Comparison of ENCODE assay signal across 23 cellular contexts in the genomic region with DNA sequence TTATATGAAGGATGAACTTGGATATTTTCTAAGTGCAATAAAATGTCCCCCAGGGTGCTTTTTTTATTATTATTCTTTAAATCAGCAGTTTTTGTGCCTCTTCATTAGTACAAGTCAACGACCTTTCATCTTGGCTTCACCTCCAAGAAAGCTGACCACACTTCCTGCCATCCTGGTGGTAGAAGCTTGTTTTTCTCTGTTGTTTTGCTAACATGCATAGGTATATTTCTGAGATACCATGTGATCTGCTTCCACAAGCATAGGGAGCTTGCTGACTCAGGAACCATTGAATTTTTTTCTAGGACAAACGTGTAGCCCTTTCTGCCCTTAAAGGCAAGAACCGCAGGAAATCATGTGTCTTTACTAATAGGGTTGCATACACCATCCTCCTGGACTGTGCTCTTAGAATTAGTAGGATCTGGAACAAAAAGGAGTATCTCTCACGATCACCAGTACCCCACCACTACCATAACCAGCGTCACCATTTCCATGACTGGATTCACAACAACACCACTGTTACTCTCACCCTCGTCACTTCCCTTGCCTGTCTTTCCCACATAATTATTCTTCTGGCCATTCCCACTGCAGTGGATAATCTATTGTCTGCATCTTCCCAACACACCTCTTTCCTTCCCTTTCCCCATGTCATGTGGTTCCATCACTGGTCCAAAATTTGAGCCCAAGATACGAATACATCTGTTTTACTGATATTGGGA.
DNase-seq lines count a peak whose midpoint lies in the region; FAIRE-seq and TF ChIP-seq lines count a peak whose summit lies in the region.
"Had no signal": no experiment of that assay in that cellular context is flagged by ENCODE, and none has a peak within 500 bp of the region (broad histone marks: within the 10 kb centered on the region; RNA-seq: fewer than 3 reads in every experiment).

No MANE protein-coding gene starts in this region.

- H2AFZ ChIP-seq in endothelial cell of umbilical vein (ENCODE audit: low read depth, low read length): no peak overlapping the region

- H3K9me1 ChIP-seq in endothelial cell of umbilical vein (replicated peaks; ENCODE audit: control insufficient read depth, extremely low read depth, insufficient read depth, low read length): no peaks in the 10 kb centered on the region

- H3K9me3 ChIP-seq in endothelial cell of umbilical vein (replicated peaks; ENCODE audit: control insufficient read depth, insufficient read depth, low read length): no peaks in the 10 kb centered on the region
- H3K9me3 ChIP-seq: BE2C had no signal

- no TSS peak for BruUV-seq in endothelial cell of umbilical vein (replicated peaks; lab: Mats Ljungman, UMichigan)

- TF ChIP-seq CTCF in endothelial cell of umbilical vein (IDR thresholded peaks at IDR 0.05; ENCODE audit: extremely low read depth in 1 of 2, insufficient read depth in 1 of 2, low read depth in 1 of 2, low read length in 2 of 2) (no peak), nephron (IDR thresholded peaks at IDR 0.05; ENCODE audit: unreplicated experiment in 3 of 3) (no peak)

- H3K4me1 ChIP-seq in endothelial cell of umbilical vein (ENCODE audit: control insufficient read depth, extremely low read depth, insufficient read depth, low read length): no peaks in the 10 kb centered on the region
- H3K4me1 ChIP-seq: BE2C had no signal

- H3K9ac ChIP-seq in endothelial cell of umbilical vein (replicated peaks; ENCODE audit: extremely low read depth, insufficient read depth, low read length): no peak overlapping the region

- H3K4me3 Mint-ChIP-seq in nephron: no peak overlapping the region
- H3K4me3 Mint-ChIP-seq: CD4-positive, CD25-positive, alpha-beta regulatory T cell; CD8-positive, alpha-beta memory T cell had no signal

- H3K36me3 Mint-ChIP-seq in nephron (ENCODE audit: low read depth): no peaks in the 10 kb centered on the region
- H3K36me3 Mint-ChIP-seq: CD4-positive, CD25-positive, alpha-beta regulatory T cell; CD8-positive, alpha-beta memory T cell had no signal

- TF ChIP-seq POLR2A in endothelial cell of umbilical vein (IDR thresholded peaks at IDR 0.05; ENCODE audit: low read depth, low read length): no peak

- intact Hi-C loops in endothelial cell of umbilical vein (cut with micrococcal nuclease): no loop called here

- DNase-seq in brain pericyte (ENCODE audit: low read depth, low spot score): peak; percentile 13
- no peak for DNase-seq in endothelial cell of umbilical vein (ENCODE audit: low read depth, low spot score)
- DNase-seq in DMS153 (lab: John Stamatoyannopoulos, UW): no peak
- no peak for DNase-seq in NK-92 (lab: John Stamatoyannopoulos, UW; ENCODE audit: unreplicated experiment)
- DNase-seq in GM03348 (ENCODE audit: low spot score): no peak
- DNase-seq in COLO829 (ENCODE audit: low spot score): no peak
- DNase-seq: ACHN; BE2C; C1 segment of cervical spinal cord; Caco-2; CD4-positive, CD25-positive, alpha-beta regulatory T cell; CD8-positive, alpha-beta memory T cell; DMS79; GF-D8; HCEC 1CT; IMR-90 had no signal

- H3K9me3 Mint-ChIP-seq in nephron: no peaks in the 10 kb centered on the region

- dilution Hi-C loops in endothelial cell of umbilical vein (cut with MboI; ENCODE audit: extremely low pct_ligation_motif_present, low sequenced_read_pairs): no loop called here

- H3K79me2 ChIP-seq in endothelial cell of umbilical vein (ENCODE audit: control insufficient read depth, insufficient read depth, low read length): no peaks in the 10 kb centered on the region

- no peak overlapping the region for H3K4me3 ChIP-seq in endothelial cell of umbilical vein (replicated peaks in 1 of 3; ENCODE audit: insufficient read depth in 1 of 3, low read depth in 1 of 3, low read length in 3 of 3)
- H3K4me3 ChIP-seq: GM12878, K562 had no signal

- CTCF ChIA-PET in endothelial cell of umbilical vein (lab: Charles Lee): no interaction called here

- no peaks in the 10 kb centered on the region for H4K20me1 ChIP-seq in endothelial cell of umbilical vein (replicated peaks; ENCODE audit: control insufficient read depth, extremely low read depth, insufficient read depth, low read length)

- peaks cover 4% of the 10 kb centered on the region for H3K4me1 Mint-ChIP-seq in nephron
- H3K4me1 Mint-ChIP-seq: CD4-positive, CD25-positive, alpha-beta regulatory T cell; CD8-positive, alpha-beta memory T cell had no signal

- FAIRE-seq in endothelial cell of umbilical vein (lab: Jason Lieb, UNC): peak; percentile 26
- FAIRE-seq: A204.1, D721Med, GM19239, H54, K562 had no signal

- H3K27me3 ChIP-seq in endothelial cell of umbilical vein (ENCODE audit: control insufficient read depth in 2 of 2, insufficient read depth in 2 of 2, low read length in 2 of 2): no peaks in the 10 kb centered on the region
- H3K27me3 ChIP-seq: BE2C had no signal

- POLR2A ChIA-PET in endothelial cell of umbilical vein (lab: Charles Lee): no interaction called here

- peak overlapping the region in 2 of 3 experiments; percentile 0 to 14 for H3K27ac Mint-ChIP-seq in nephron
- H3K27ac Mint-ChIP-seq: CD4-positive, CD25-positive, alpha-beta regulatory T cell; CD8-positive, alpha-beta memory T cell had no signal

- no peak overlapping the region for H3K4me2 ChIP-seq in endothelial cell of umbilical vein (ENCODE audit: insufficient read depth, low read length)

- H3K36me3 ChIP-seq in endothelial cell of umbilical vein (ENCODE audit: control insufficient read depth in 2 of 2, extremely low read depth in 1 of 2, insufficient read depth in 2 of 2, low read length in 2 of 2): no peaks in the 10 kb centered on the region
- H3K36me3 ChIP-seq: BE2C had no signal

- H3K27me3 Mint-ChIP-seq in nephron (ENCODE audit: low read depth): no peaks in the 10 kb centered on the region

- H3K27ac ChIP-seq in endothelial cell of umbilical vein (ENCODE audit: insufficient read depth, low read depth, low read length): no peak overlapping the region

TF ChIP-seq in endothelial cell of umbilical vein, 7 proteins besides CTCF, POLR2A, EP300 and RAD21:
- TF ChIP-seq GATA2 (IDR thresholded peaks at IDR 0.05; ENCODE audit: insufficient read depth, insufficient read length, low read depth, low read length) (no peak), JUN (IDR thresholded peaks at IDR 0.05; ENCODE audit: borderline replicate concordance, insufficient read depth, insufficient read length, low read depth) (no peak), EZH2 (IDR thresholded peaks at IDR 0.05; ENCODE audit: borderline replicate concordance, low read depth, low read length, severe bottlenecking) (no peak), MYC (IDR thresholded peaks at IDR 0.05; ENCODE audit: low read depth, low read length) (no peak), POLR2AphosphoS5 (IDR thresholded peaks at IDR 0.05; ENCODE audit: insufficient read depth, low read depth, low read length) (no peak), FOS (IDR thresholded peaks at IDR 0.05; ENCODE audit: borderline replicate concordance, insufficient read depth, low read length) (no peak)
- TF ChIP-seq, protein P1, sequence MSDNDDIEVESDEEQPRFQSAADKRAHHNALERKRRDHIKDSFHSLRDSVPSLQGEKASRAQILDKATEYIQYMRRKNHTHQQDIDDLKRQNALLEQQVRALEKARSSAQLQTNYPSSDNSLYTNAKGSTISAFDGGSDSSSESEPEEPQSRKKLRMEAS (IDR thresholded peaks at IDR 0.05; ENCODE audit: insufficient read depth, insufficient read length): no peak
